ENCODE assay signal across 9 cellular contexts in the genomic region with DNA sequence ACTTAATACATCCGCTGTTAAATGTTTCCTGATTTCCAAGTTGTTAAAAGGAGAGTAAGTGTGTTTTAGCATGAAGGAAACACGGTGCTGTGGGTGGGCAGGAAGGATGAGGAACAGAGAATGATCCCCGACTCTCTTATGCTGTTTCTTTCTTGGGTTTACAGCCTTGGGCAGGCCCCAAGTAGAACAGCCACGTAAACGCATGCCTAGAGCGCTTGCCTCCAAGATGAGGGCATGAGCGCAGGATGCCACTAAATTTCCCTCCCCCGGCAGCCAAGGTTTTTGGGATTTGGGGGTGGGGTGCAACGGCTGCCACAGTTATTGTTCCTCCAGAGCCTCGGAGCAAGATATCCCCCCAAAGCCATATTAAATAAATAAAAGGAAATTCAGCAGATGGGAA. TPM values are rescaled to one million over a fixed set of nuclear protein-coding genes. Genes with fewer than 3 reads are reported as not detected.
A peak's percentile ranks its signal among the peaks of the same experiment; 100 is the strongest.
DNase-seq lines count a peak whose midpoint lies in the region; ATAC-seq and TF ChIP-seq lines count a peak whose summit lies in the region.
"Had no signal": no experiment of that assay in that cellular context is flagged by ENCODE, and none has a peak within 500 bp of the region (broad histone marks: within the 10 kb centered on the region; RNA-seq: fewer than 3 reads in every experiment).

No MANE protein-coding gene starts in this region.

- DNase-seq in BE2C (no peak), dorsolateral prefrontal cortex (peak in 7 of 10 donors; percentile 42 to 62 (median 52)), neural progenitor cell (ENCODE audit: low spot score) (peak; percentile 23), NOMO-1 treated with DMSO at 0.1 percent for 48 hours (lab: John Stamatoyannopoulos, UW; ENCODE audit: unreplicated experiment) (no peak), NK-92 (lab: John Stamatoyannopoulos, UW; ENCODE audit: unreplicated experiment) (no peak), NOMO-1 (lab: John Stamatoyannopoulos, UW; ENCODE audit: unreplicated experiment in 2 of 2) (no peak)
- DNase-seq: central memory CD4-positive, alpha-beta T cell had no signal

- H3K36me3 Mint-ChIP-seq in neural progenitor cell: no peaks in the 10 kb centered on the region

- H3K36me3 ChIP-seq in BE2C (no peaks in the 10 kb centered on the region), HUES48 (ENCODE audit: control insufficient read depth, insufficient read depth, low read length) (no peaks in the 10 kb centered on the region), neural progenitor cell (no peaks in the 10 kb centered on the region)

- peaks cover 23% of the 10 kb centered on the region for H3K4me1 Mint-ChIP-seq in neural progenitor cell

- intact Hi-C loops in dorsolateral prefrontal cortex (cut with DNase I): no loop called here

- no peaks in the 10 kb centered on the region for H4K20me1 ChIP-seq in neural progenitor cell (ENCODE audit: low read depth)

- no peaks in the 10 kb centered on the region for H3K79me2 ChIP-seq in neural progenitor cell (ENCODE audit: low read depth)

- no peaks in the 10 kb centered on the region for H3K27me3 ChIP-seq in BE2C
- peaks cover 23% of the 10 kb centered on the region for H3K27me3 ChIP-seq in HUES48 (ENCODE audit: control insufficient read depth, insufficient read depth, low read length)
- no peaks in the 10 kb centered on the region for H3K27me3 ChIP-seq in dorsolateral prefrontal cortex
- peaks cover 36% of the 10 kb centered on the region for H3K27me3 ChIP-seq in neural progenitor cell

- peaks cover 10% of the 10 kb centered on the region for H3K27me3 Mint-ChIP-seq in neural progenitor cell (ENCODE audit: insufficient read depth, low read depth)

- H3K4me2 ChIP-seq in neural progenitor cell: peak overlapping the region; percentile 81

- H3K4me1 ChIP-seq in BE2C (peaks cover 5% of the 10 kb centered on the region), HUES48 (ENCODE audit: control insufficient read depth, insufficient read depth, low read length) (peaks cover 16% of the 10 kb centered on the region), neural progenitor cell (peaks cover 14% of the 10 kb centered on the region)

- H3K4me3 ChIP-seq in BE2C (ENCODE audit: low read depth, low read length) (peak overlapping the region; percentile 47), HUES48 (ENCODE audit: low read depth, low read length) (peak overlapping the region; percentile 59), dorsolateral prefrontal cortex (peak overlapping the region; percentile 27 to 67 (median 50)), neural progenitor cell (peak overlapping the region; percentile 46)

- peaks cover 23% of the 10 kb centered on the region for H3F3A ChIP-seq in neural progenitor cell (ENCODE audit: low read depth)

- H2AFZ ChIP-seq in neural progenitor cell (replicated peaks): peak overlapping the region; percentile 90

- H3K9me3 Mint-ChIP-seq in neural progenitor cell: no peaks in the 10 kb centered on the region

- no peak for ATAC-seq in HG03342 (IDR thresholded peaks at IDR 0.05; ENCODE audit: unreplicated experiment)

- H3K9ac ChIP-seq in HUES48 (ENCODE audit: low read depth, low read length): no peak overlapping the region
- no peak overlapping the region for H3K9ac ChIP-seq in neural progenitor cell

- peak overlapping the region; percentile 2 for H3K27ac Mint-ChIP-seq in neural progenitor cell

- H3K9me3 ChIP-seq in BE2C (no peaks in the 10 kb centered on the region), HUES48 (ENCODE audit: control insufficient read depth, insufficient read depth, low read length) (no peaks in the 10 kb centered on the region), neural progenitor cell (ENCODE audit: low read depth) (no peaks in the 10 kb centered on the region)

- no peak for TF ChIP-seq CTCF in BE2C (IDR thresholded peaks at IDR 0.05; ENCODE audit: low read depth, low read length)
- TF ChIP-seq CTCF in dorsolateral prefrontal cortex (IDR thresholded peaks at IDR 0.05 in 54 of 56, conservative IDR thresholded peaks at IDR 0.05 in 2 of 56; ENCODE audit: low read depth in 1 of 56, partially characterized antibody in 56 of 56): no peak
- TF ChIP-seq CTCF in neural progenitor cell (IDR thresholded peaks at IDR 0.05): no peak

- peak overlapping the region; percentile 16 for H3K4me3 Mint-ChIP-seq in neural progenitor cell

- no peak overlapping the region for H3K27ac ChIP-seq in HUES48 (ENCODE audit: low read depth, low read length)
- peak overlapping the region in 56 of 59 donors; percentile 6 to 90 (median 76) for H3K27ac ChIP-seq in dorsolateral prefrontal cortex
- no peak overlapping the region for H3K27ac ChIP-seq in neural progenitor cell

RNA-seq across cellular contexts. Expression of a gene that starts 10.1 kb away (rescaled TPM):
- 121 TPM for polyA plus RNA-seq in BE2C (2012; ENCODE audit: insufficient read depth, insufficient read length, low read depth)
- 100 to 1,000 TPM in 11 of 120 experiments, 10 to 100 TPM in 109; 54.4 to 110 (median 82.7) TPM for total RNA-seq in dorsolateral prefrontal cortex
- total RNA-seq in neural progenitor cell (ENCODE audit: low replicate concordance): 47.7 and 86.5 TPM in 2 replicates

RNA-seq across cellular contexts. Expression of a gene that starts 35.4 kb away (rescaled TPM):
- 129 TPM for polyA plus RNA-seq in BE2C (2012; ENCODE audit: insufficient read depth, insufficient read length, low read depth)
- 100 to 1,000 TPM in 12 of 120 experiments, 10 to 100 TPM in 108; 37.8 to 132 (median 87.1) TPM for total RNA-seq in dorsolateral prefrontal cortex
- 24.8 and 48.4 TPM in 2 replicates for total RNA-seq in neural progenitor cell (ENCODE audit: low replicate concordance)

RNA-seq across cellular contexts. Expression of a gene that starts 44.4 kb away (rescaled TPM):
- 2.4 TPM for polyA plus RNA-seq in BE2C (2012; ENCODE audit: insufficient read depth, insufficient read length, low read depth)
- 1 to 10 TPM in 71 of 120 experiments, under 1 TPM in 49; 0.25 to 6.7 (median 1.1) TPM for total RNA-seq in dorsolateral prefrontal cortex
- total RNA-seq in neural progenitor cell (ENCODE audit: low replicate concordance): not detected in 2 replicates

RNA-seq across cellular contexts. Expression of a gene that starts 55.3 kb away (rescaled TPM):
- 84.7 TPM for polyA plus RNA-seq in BE2C (2012; ENCODE audit: insufficient read depth, insufficient read length, low read depth)
- total RNA-seq in dorsolateral prefrontal cortex: 100 to 1,000 TPM in 6 of 120 experiments, 10 to 100 TPM in 114; 48.7 to 113 (median 81.7) TPM
- 21.0 and 41.2 TPM in 2 replicates for total RNA-seq in neural progenitor cell (ENCODE audit: low replicate concordance)

Comparison
In these comparisons a context has a peak if more than half of its experiments do, and no peak if none do; other contexts are left out.
1. DNase-seq: peak in dorsolateral prefrontal cortex (7 of 10) and neural progenitor cell (single experiment); none in BE2C (single experiment), NOMO-1 treated with DMSO at 0.1 percent for 48 hours (single experiment), NK-92 (single experiment) and NOMO-1 (0 of 2).
2. H3K27ac ChIP-seq: peak in dorsolateral prefrontal cortex (56 of 59); none in HUES48 (single experiment) and neural progenitor cell (single experiment).
3. Peak in every context shown above with its lines, with median percentiles within 50 percentile points of each other: H3K4me3 ChIP-seq.